Comparison of ENCODE assay signal across 1 cellular context in the genomic region with DNA sequence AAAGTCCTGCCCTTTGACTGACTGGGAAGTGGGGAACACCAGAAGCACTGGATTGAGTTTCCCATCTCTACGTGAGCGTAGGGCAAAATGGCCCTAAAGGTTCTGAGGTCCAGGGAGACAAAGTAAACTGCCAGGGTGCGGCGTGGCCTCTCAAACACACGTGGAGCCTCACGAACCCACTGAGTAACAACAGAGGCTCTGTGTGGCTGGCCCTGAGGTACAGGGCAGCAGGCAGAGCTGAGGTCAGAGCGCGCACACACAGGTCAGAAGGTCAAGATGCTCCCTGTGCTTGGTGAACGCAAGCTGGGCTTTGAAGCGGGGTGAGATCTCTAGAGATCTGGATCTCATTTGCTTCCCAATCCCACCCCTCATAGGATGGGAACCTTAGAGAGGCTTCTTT.
TF ChIP-seq lines count a peak whose summit lies in the region.

No MANE protein-coding gene starts in this region.

TF ChIP-seq in HepG2, 621 proteins besides CTCF, POLR2A, EP300 and RAD21 (continued from another document and continues in another):
- TF ChIP-seq, protein P1, sequence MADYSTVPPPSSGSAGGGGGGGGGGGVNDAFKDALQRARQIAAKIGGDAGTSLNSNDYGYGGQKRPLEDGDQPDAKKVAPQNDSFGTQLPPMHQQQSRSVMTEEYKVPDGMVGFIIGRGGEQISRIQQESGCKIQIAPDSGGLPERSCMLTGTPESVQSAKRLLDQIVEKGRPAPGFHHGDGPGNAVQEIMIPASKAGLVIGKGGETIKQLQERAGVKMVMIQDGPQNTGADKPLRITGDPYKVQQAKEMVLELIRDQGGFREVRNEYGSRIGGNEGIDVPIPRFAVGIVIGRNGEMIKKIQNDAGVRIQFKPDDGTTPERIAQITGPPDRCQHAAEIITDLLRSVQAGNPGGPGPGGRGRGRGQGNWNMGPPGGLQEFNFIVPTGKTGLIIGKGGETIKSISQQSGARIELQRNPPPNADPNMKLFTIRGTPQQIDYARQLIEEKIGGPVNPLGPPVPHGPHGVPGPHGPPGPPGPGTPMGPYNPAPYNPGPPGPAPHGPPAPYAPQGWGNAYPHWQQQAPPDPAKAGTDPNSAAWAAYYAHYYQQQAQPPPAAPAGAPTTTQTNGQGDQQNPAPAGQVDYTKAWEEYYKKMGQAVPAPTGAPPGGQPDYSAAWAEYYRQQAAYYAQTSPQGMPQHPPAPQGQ (CRISPR knock-in tag; IDR thresholded peaks at IDR 0.05; ENCODE audit: borderline replicate concordance), result no peak
- TF ChIP-seq GABPB1 (CRISPR knock-in tag; IDR thresholded peaks at IDR 0.05) (0 out of 2 replicates have a peak, but pooled peaks have one; percentile 14), MTF2 (CRISPR knock-in tag; IDR thresholded peaks at IDR 0.05; ENCODE audit: borderline replicate concordance) (no peak), TBX2 (CRISPR knock-in tag; IDR thresholded peaks at IDR 0.05; ENCODE audit: borderline replicate concordance) (peak; percentile 31; the same call in 1 of the 2 replicates), ZC3H4 (CRISPR knock-in tag; IDR thresholded peaks at IDR 0.05; ENCODE audit: borderline replicate concordance) (no peak), ZSCAN25 (CRISPR knock-in tag; IDR thresholded peaks at IDR 0.05) (peak; percentile 56; the same call in 1 of the 2 replicates), AGO1 (IDR thresholded peaks at IDR 0.05; ENCODE audit: low read depth, low read length, poor library complexity, severe bottlenecking) (no peak), HNF4A (CRISPR knock-in tag; IDR thresholded peaks at IDR 0.05) (peak; percentile 31; the same call in 1 of the 2 replicates), HOXA3 (CRISPR knock-in tag; IDR thresholded peaks at IDR 0.05) (peak; percentile 85), TBL1XR1 (IDR thresholded peaks at IDR 0.05; ENCODE audit: borderline replicate concordance, low read length, partially characterized antibody) (no peak), NR2F6 (IDR thresholded peaks at IDR 0.05) (peak; percentile 94), NR2F6 (CRISPR knock-in tag; IDR thresholded peaks at IDR 0.05) (peak; percentile 85), ARNT2 (CRISPR knock-in tag; IDR thresholded peaks at IDR 0.05; ENCODE audit: low read depth) (no peak), ZNF615 (CRISPR knock-in tag; IDR thresholded peaks at IDR 0.05; ENCODE audit: borderline replicate concordance) (no peak), GATAD2A (CRISPR knock-in tag; IDR thresholded peaks at IDR 0.05) (peak; percentile 55), DPF2 (CRISPR knock-in tag; IDR thresholded peaks at IDR 0.05; ENCODE audit: borderline replicate concordance, low read depth) (0 out of 2 replicates have a peak, but pooled peaks have one; percentile 22), ZMAT3 (CRISPR knock-in tag; conservative IDR thresholded peaks at IDR 0.05) (no peak), TCF7L2 (IDR thresholded peaks at IDR 0.05; ENCODE audit: low read depth, low read length) (no peak), PRDM10 (CRISPR knock-in tag; IDR thresholded peaks at IDR 0.05; ENCODE audit: low read depth) (no peak), ARNTL (CRISPR knock-in tag; IDR thresholded peaks at IDR 0.05) (no peak), SALL1 (CRISPR knock-in tag; IDR thresholded peaks at IDR 0.05) (peak; percentile 38; the same call in 1 of the 2 replicates), NFE2L1 (CRISPR knock-in tag; IDR thresholded peaks at IDR 0.05; ENCODE audit: borderline replicate concordance) (no peak), ZBTB4 (CRISPR knock-in tag; IDR thresholded peaks at IDR 0.05; ENCODE audit: borderline replicate concordance) (peak; percentile 82; the same call in 1 of the 2 replicates), ZNF567 (CRISPR knock-in tag; IDR thresholded peaks at IDR 0.05; ENCODE audit: borderline replicate concordance) (no peak), ZNF367 (CRISPR knock-in tag; IDR thresholded peaks at IDR 0.05; ENCODE audit: borderline replicate concordance) (no peak), ARID5B (CRISPR knock-in tag; IDR thresholded peaks at IDR 0.05) (peak; percentile 62), BORCS8-MEF2B (CRISPR knock-in tag; IDR thresholded peaks at IDR 0.05) (no peak), IRF1 (CRISPR knock-in tag; IDR thresholded peaks at IDR 0.05; ENCODE audit: low read depth) (no peak), SMAD1 (CRISPR knock-in tag; IDR thresholded peaks at IDR 0.05; ENCODE audit: borderline replicate concordance, low read depth) (no peak), SNAPC2 (CRISPR knock-in tag; IDR thresholded peaks at IDR 0.05) (no peak), PAWR (CRISPR knock-in tag; IDR thresholded peaks at IDR 0.05; ENCODE audit: borderline replicate concordance) (no peak), EEA1 (CRISPR knock-in tag; IDR thresholded peaks at IDR 0.05; ENCODE audit: borderline replicate concordance) (no peak), DRAP1 (CRISPR knock-in tag; IDR thresholded peaks at IDR 0.05) (no peak), ZBTB33 (CRISPR knock-in tag; IDR thresholded peaks at IDR 0.05) (peak; percentile 94), SRSF4 (IDR thresholded peaks at IDR 0.05; ENCODE audit: low read depth, low read length, poor library complexity, severe bottlenecking) (no peak), ZNF12 (CRISPR knock-in tag; IDR thresholded peaks at IDR 0.05) (0 out of 2 replicates have a peak, but pooled peaks have one; percentile 41), ZNF333 (CRISPR knock-in tag; IDR thresholded peaks at IDR 0.05; ENCODE audit: borderline replicate concordance) (no peak), CHD2 (IDR thresholded peaks at IDR 0.05; ENCODE audit: low read depth, low read length) (no peak), FOXA1 (IDR thresholded peaks at IDR 0.05) (no peak), FOXA1 (CRISPR knock-in tag; IDR thresholded peaks at IDR 0.05) (peak; percentile 34; the same call in 1 of the 2 replicates), HMG20A (CRISPR knock-in tag; IDR thresholded peaks at IDR 0.05; ENCODE audit: borderline replicate concordance) (peak; percentile 27; the same call in 1 of the 2 replicates)
- TF ChIP-seq, protein P2, sequence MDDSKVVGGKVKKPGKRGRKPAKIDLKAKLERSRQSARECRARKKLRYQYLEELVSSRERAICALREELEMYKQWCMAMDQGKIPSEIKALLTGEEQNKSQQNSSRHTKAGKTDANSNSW (CRISPR knock-in tag; IDR thresholded peaks at IDR 0.05; ENCODE audit: borderline replicate concordance), result no peak
